ENCODE assay signal across 20 cellular contexts in the genomic region with DNA sequence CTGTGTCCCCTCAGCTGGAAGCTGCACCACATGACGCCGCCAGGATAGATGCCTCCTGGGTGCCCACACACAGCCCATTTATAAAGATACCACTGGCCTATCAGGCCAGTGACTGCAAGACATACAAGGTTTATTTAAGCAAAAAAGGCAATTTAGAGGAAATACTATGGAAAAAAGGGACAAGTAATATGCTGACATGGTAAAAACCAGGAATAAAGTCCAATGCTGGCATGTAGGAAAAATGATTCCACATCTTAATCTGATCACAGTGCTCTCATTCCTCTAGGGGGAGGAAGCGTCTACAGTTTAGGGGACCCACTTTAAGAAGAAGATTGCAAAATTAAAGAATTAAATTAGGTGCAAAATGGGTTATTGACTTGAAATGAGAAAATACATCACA.
DNase-seq lines count a peak whose midpoint lies in the region; ATAC-seq, FAIRE-seq and TF ChIP-seq lines count a peak whose summit lies in the region.
"Had no signal": no experiment of that assay in that cellular context is flagged by ENCODE, and none has a peak within 500 bp of the region (broad histone marks: within the 10 kb centered on the region; RNA-seq: fewer than 3 reads in every experiment).

No MANE protein-coding gene starts in this region.

- no peaks in the 10 kb centered on the region for H4K20me1 ChIP-seq in K562 (replicated peaks; ENCODE audit: control insufficient read depth, insufficient read depth, low read length)
- H4K20me1 ChIP-seq: BLaER1 had no signal

- H2BK120ac ChIP-seq in neuronal stem cell (ENCODE audit: low read depth, low read length) = no peak overlapping the region

- H3K9ac ChIP-seq in K562 (ENCODE audit: insufficient read depth in 1 of 2, low read depth in 2 of 2, low read length in 2 of 2) (no peak overlapping the region), neuronal stem cell (ENCODE audit: low read depth, low read length, poor library complexity) (peak overlapping the region; percentile 60)
- H3K9ac ChIP-seq: BLaER1 had no signal

- H2BK12ac ChIP-seq in neuronal stem cell (ENCODE audit: low read length) = peak overlapping the region; percentile 41

- H3K79me2 ChIP-seq in K562 (ENCODE audit: control insufficient read depth, insufficient read depth, low read length) = no peaks in the 10 kb centered on the region

- H3K27me3 Mint-ChIP-seq in T-helper 1 cell treated with Interleukin-12 subunit alpha and Interleukin-12 subunit beta and Interleukin-4 antibody, amounts not matched to agents 30 μg/mL and 1 μg/mL, for 36 hours (ENCODE audit: low read depth) = no peaks in the 10 kb centered on the region
- H3K27me3 Mint-ChIP-seq: CD4-positive, alpha-beta memory T cell; IgD-negative memory B cell had no signal

- in situ Hi-C loops in K562 (cut with MboI) = no loop called here

- TF ChIP-seq RAD21 in A549 (conservative IDR thresholded peaks at IDR 0.05 in 1 of 2, IDR thresholded peaks at IDR 0.05 in 1 of 2) (no peak), K562 (CRISPR knock-in tag; conservative IDR thresholded peaks at IDR 0.05 in 1 of 2, IDR thresholded peaks at IDR 0.05 in 1 of 2) (no peak)

- no peak for FAIRE-seq in A549 (lab: Jason Lieb, UNC)
- no peak for FAIRE-seq in K562 (lab: Jason Lieb, UNC)
- FAIRE-seq: GM12878 had no signal

- no peak overlapping the region for H4K91ac ChIP-seq in neuronal stem cell (ENCODE audit: low read depth, low read length, poor library complexity)

- H3K36me3 Mint-ChIP-seq in T-helper 1 cell treated with Interleukin-12 subunit alpha and Interleukin-12 subunit beta and Interleukin-4 antibody, amounts not matched to agents 30 μg/mL and 1 μg/mL, for 36 hours (ENCODE audit: low read depth) = peaks cover under 1% of the 10 kb centered on the region
- H3K36me3 Mint-ChIP-seq: CD14-positive monocyte; CD4-positive, alpha-beta memory T cell; IgD-negative memory B cell had no signal

- H3K4me3 ChIP-seq in A549 = no peak overlapping the region
- H3K4me3 ChIP-seq in K562 = no peak overlapping the region
- no peak overlapping the region for H3K4me3 ChIP-seq in neuronal stem cell (ENCODE audit: low read length in 2 of 2)
- H3K4me3 ChIP-seq: BLaER1, GM12878, HAP-1 had no signal

- H3K27ac ChIP-seq in A549 (no peak overlapping the region), K562 (ENCODE audit: extremely low read depth, low read depth, low read length) (no peak overlapping the region), neuronal stem cell (replicated peaks; ENCODE audit: low read length) (no peak overlapping the region)
- H3K27ac ChIP-seq: 22Rv1, BLaER1, HL-60 had no signal

- H3K4me1 ChIP-seq in A549 (no peaks in the 10 kb centered on the region), K562 (replicated peaks in 1 of 2; ENCODE audit: control insufficient read depth in 2 of 2, insufficient read depth in 2 of 2, low read length in 2 of 2) (no peaks in the 10 kb centered on the region; a peak in 2 of 5 replicates), neuronal stem cell (ENCODE audit: control insufficient read depth in 2 of 2, insufficient read depth in 1 of 2, low read depth in 1 of 2, low read length in 2 of 2) (peaks cover 0 to 3% of the 10 kb centered on the region in 2 donors)
- H3K4me1 ChIP-seq: HAP-1 had no signal

- H3K4me3 Mint-ChIP-seq in T-helper 1 cell treated with Interleukin-12 subunit alpha and Interleukin-12 subunit beta and Interleukin-4 antibody, amounts not matched to agents 30 μg/mL and 1 μg/mL, for 36 hours = no peak overlapping the region
- H3K4me3 Mint-ChIP-seq: CD14-positive monocyte; CD4-positive, alpha-beta memory T cell; IgD-negative memory B cell had no signal

- no peak overlapping the region for H4K8ac ChIP-seq in neuronal stem cell (ENCODE audit: low read depth, low read length)

- POLR2A ChIA-PET in A549 (lab: Yijun Ruan, JAX) = no interaction called here
- POLR2A ChIA-PET in K562 (lab: Yijun Ruan, JAX) = no interaction called here

- H3K14ac ChIP-seq in neuronal stem cell (ENCODE audit: low read length) = no peak overlapping the region

- H3K4me1 Mint-ChIP-seq in T-helper 1 cell treated with Interleukin-12 subunit alpha and Interleukin-12 subunit beta and Interleukin-4 antibody, amounts not matched to agents 30 μg/mL and 1 μg/mL, for 36 hours (ENCODE audit: low read depth) = peaks cover 5% of the 10 kb centered on the region

- H2AFZ ChIP-seq in K562 (ENCODE audit: low read depth, low read length) = no peak overlapping the region
- no peak overlapping the region for H2AFZ ChIP-seq in neuronal stem cell (ENCODE audit: low read length)

- peaks cover 18% of the 10 kb centered on the region for H3K9me3 Mint-ChIP-seq in T-helper 1 cell treated with Interleukin-12 subunit alpha and Interleukin-12 subunit beta and Interleukin-4 antibody, amounts not matched to agents 30 μg/mL and 1 μg/mL, for 36 hours
- H3K9me3 Mint-ChIP-seq: CD4-positive, alpha-beta memory T cell; IgD-negative memory B cell had no signal

- H2BK5ac ChIP-seq in neuronal stem cell (ENCODE audit: low read length) = no peak overlapping the region

- no peak overlapping the region for H3K23ac ChIP-seq in neuronal stem cell (ENCODE audit: low read depth, low read length, poor library complexity)

- TF ChIP-seq EP300 in A549 (IDR thresholded peaks at IDR 0.05) (no peak), K562 (IDR thresholded peaks at IDR 0.05; ENCODE audit: low read length) (no peak)

- 37% methylated on average over 3 of the region's 3 CpGs for WGBS in A549 (ENCODE audit: missing lambda C conversion rate)
- 0% methylated on average over 3 of the region's 3 CpGs for WGBS in K562 (ENCODE audit: insufficient coverage, low coverage, missing lambda C conversion rate)
- WGBS in neuronal stem cell (ENCODE audit: extremely low coverage in 2 of 2, insufficient read length in 2 of 2, insufficient replicate concordance in 1 of 2), 2 donors = no CpG with 5 or more reads among the region's 3 CpGs

- peak overlapping the region; percentile 29 for H3K27ac Mint-ChIP-seq in T-helper 1 cell treated with Interleukin-12 subunit alpha and Interleukin-12 subunit beta and Interleukin-4 antibody, amounts not matched to agents 30 μg/mL and 1 μg/mL, for 36 hours
- H3K27ac Mint-ChIP-seq: CD14-positive monocyte; CD4-positive, alpha-beta memory T cell had no signal

- no peak overlapping the region for H2AK5ac ChIP-seq in neuronal stem cell (ENCODE audit: low read depth, low read length)

- no TSS peak for BruUV-seq in K562 (replicated peaks; lab: Mats Ljungman, UMichigan)

- H3K4me2 ChIP-seq in A549 (no peak overlapping the region), K562 (ENCODE audit: insufficient read depth, low read length) (no peak overlapping the region), neuronal stem cell (ENCODE audit: insufficient read depth, low read length, poor library complexity, severe bottlenecking) (no peak overlapping the region)
- H3K4me2 ChIP-seq: BLaER1 had no signal

- H3K27me3 ChIP-seq in K562 (ENCODE audit: control insufficient read depth in 2 of 2, insufficient read depth in 2 of 2, low read length in 2 of 2) = peaks cover 3 to 41% of the 10 kb centered on the region in 2 experiments; a peak in 3 of 5 replicates
- no peaks in the 10 kb centered on the region for H3K27me3 ChIP-seq in neuronal stem cell (ENCODE audit: control insufficient read depth in 3 of 3, insufficient read depth in 3 of 3, low read depth in 1 of 3, low read length in 3 of 3)
- H3K27me3 ChIP-seq: BLaER1 had no signal

- H2BK15ac ChIP-seq in neuronal stem cell (ENCODE audit: low read length) = no peak overlapping the region

- no peaks in the 10 kb centered on the region for H3K36me3 ChIP-seq in K562 (ENCODE audit: control insufficient read depth, insufficient read depth, low read length)
- H3K36me3 ChIP-seq in neuronal stem cell (replicated peaks in 1 of 2; ENCODE audit: control insufficient read depth in 2 of 2, insufficient read depth in 2 of 2, low read length in 2 of 2) = no peaks in the 10 kb centered on the region
- H3K36me3 ChIP-seq: BLaER1, HAP-1 had no signal

- CTCF ChIA-PET in A549 (lab: Yijun Ruan, JAX) = no interaction called here
- CTCF ChIA-PET in K562 (lab: Yijun Ruan, JAX; ENCODE audit: low intra/inter-chr PET ratio) = no interaction called here

- TF ChIP-seq CTCF in A549 (IDR thresholded peaks at IDR 0.05) (no peak), K562 (IDR thresholded peaks at IDR 0.05 in 2 of 3, conservative IDR thresholded peaks at IDR 0.05 in 1 of 3; ENCODE audit: insufficient read depth in 2 of 3, low read depth in 1 of 3, low read length in 3 of 3) (no peak)

- intact Hi-C loops in K562 (cut with micrococcal nuclease) = no loop called here

- H3K9me3 ChIP-seq in A549 = peaks cover 16% of the 10 kb centered on the region; the same call in 1 of the 3 replicates
- no peaks in the 10 kb centered on the region for H3K9me3 ChIP-seq in K562 (replicated peaks; ENCODE audit: control insufficient read depth, insufficient read depth, low read depth, low read length)
- no peaks in the 10 kb centered on the region for H3K9me3 ChIP-seq in neuronal stem cell (replicated peaks in 1 of 2; ENCODE audit: control insufficient read depth in 2 of 2, insufficient read depth in 1 of 2, low read depth in 1 of 2, low read length in 2 of 2)
- H3K9me3 ChIP-seq: BLaER1, HAP-1 had no signal

- peak overlapping the region; percentile 48 for H3K18ac ChIP-seq in neuronal stem cell (ENCODE audit: low read length)

- TF ChIP-seq POLR2A in A549 (IDR thresholded peaks at IDR 0.05; ENCODE audit: low read length) (no peak), K562 (conservative IDR thresholded peaks at IDR 0.05) (no peak)

- no peak overlapping the region for H3K4ac ChIP-seq in neuronal stem cell (ENCODE audit: low read length)

- no peak for ATAC-seq in A549
- ATAC-seq in K562 = no peak
- ATAC-seq: GM12878 had no signal

- no peaks in the 10 kb centered on the region for H3K79me1 ChIP-seq in neuronal stem cell (ENCODE audit: low read depth, low read length)

- H3K9me1 ChIP-seq in K562 (ENCODE audit: control insufficient read depth, insufficient read depth, low read length) = no peaks in the 10 kb centered on the region

- DNase-seq in T-helper 1 cell (no peak), A549 (ENCODE audit: low read depth in 1 of 2, low spot score in 1 of 2) (no peak), K562 (ENCODE audit: extremely low read depth in 1 of 4, low spot score in 3 of 4) (no peak), neuronal stem cell (ENCODE audit: low spot score) (no peak), DMS153 treated with DMSO at 0.1 percent for 48 hours (lab: John Stamatoyannopoulos, UW; ENCODE audit: unreplicated experiment) (no peak), SHP77 treated with DMSO at 0.1 percent for 48 hours (lab: John Stamatoyannopoulos, UW) (no peak)
- DNase-seq: CD4-positive, alpha-beta memory T cell; DMS153; DMS79 treated with DMSO at 0.1 percent for 48 hours; GF-D8; GOT3; KG1 had no signal

TF ChIP-seq in A549, 52 proteins besides CTCF, POLR2A, EP300 and RAD21:
- TF ChIP-seq MYC (IDR thresholded peaks at IDR 0.05; ENCODE audit: borderline replicate concordance, low read length) (no peak), MAFK (IDR thresholded peaks at IDR 0.05; ENCODE audit: partially characterized antibody) (peak; percentile 90), ZSCAN20 (CRISPR knock-in tag; IDR thresholded peaks at IDR 0.05) (no peak)
TF ChIP-seq in A549: peak in this region for 1.
